In the genomic region with DNA sequence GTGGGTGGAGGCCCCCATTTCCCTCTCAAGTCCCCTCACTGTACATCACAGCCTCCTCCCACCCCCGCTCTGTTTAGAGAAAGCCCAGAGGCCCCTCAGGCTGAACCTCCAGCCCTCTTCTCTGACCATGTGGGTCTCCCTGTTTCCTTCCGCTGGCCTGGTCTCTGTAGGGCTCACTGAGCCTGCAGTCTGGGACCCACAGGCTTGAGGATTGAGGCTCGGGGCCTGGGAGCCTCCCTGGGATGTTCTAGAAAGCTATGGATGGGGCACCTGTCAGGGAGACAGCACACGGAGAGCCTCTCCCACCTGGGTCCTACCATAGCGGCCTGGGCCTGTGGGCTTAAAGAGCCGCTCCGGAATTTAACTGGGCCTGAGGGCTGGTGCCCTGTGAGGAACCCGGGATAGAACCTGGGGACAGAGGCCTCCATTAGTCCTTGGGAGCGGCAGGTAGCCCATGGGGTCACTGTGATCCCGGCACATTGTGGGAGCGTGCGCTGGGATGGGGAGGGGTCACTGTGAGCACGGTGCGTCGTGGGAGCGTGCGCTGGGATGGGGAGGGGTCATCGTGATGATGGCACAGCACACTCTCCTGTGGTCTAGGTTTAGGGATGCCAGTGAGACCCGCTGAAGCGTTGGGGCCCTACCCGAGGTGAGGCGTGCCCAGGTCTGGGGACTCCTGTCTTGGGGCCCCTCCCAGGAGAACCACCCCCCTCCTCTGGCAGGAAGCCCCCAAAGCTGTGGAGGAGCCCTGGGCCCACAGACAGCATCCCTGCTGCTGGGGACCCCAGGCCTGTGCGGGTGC, we compare ENCODE assay signal across 22 cellular contexts.
"Had no signal": no experiment of that assay in that cellular context is flagged by ENCODE, and none has a peak within 500 bp of the region (broad histone marks: within the 10 kb centered on the region; RNA-seq: fewer than 3 reads in every experiment).

No MANE protein-coding gene starts in this region.

- H3K4me2 ChIP-seq: neural progenitor cell had no signal

- H2AFZ ChIP-seq: neural progenitor cell had no signal

- H3K36me3 ChIP-seq: cardiac muscle cell, heart left ventricle, left lung, neural progenitor cell, ovary, right lobe of liver, thoracic aorta, upper lobe of left lung had no signal

- ATAC-seq: body of pancreas; heart left ventricle; left lung; naive thymus-derived CD8-positive, alpha-beta T cell; right lobe of liver; T-cell had no signal

- FAIRE-seq: endometrium, kidney, small intestine, TTC549 had no signal

- H3K4me3 ChIP-seq: body of pancreas, cardiac muscle cell, heart left ventricle, left lung, neural progenitor cell, ovary, right lobe of liver, thoracic aorta, upper lobe of left lung had no signal

- H3K9ac ChIP-seq: neural progenitor cell had no signal

- H3K27ac ChIP-seq: body of pancreas, cardiac muscle cell, heart left ventricle, left lung, neural progenitor cell, ovary, right lobe of liver, thoracic aorta, upper lobe of left lung had no signal

- H3K9me3 ChIP-seq: body of pancreas, heart left ventricle, left lung, ovary, right lobe of liver, thoracic aorta, upper lobe of left lung had no signal

- H3K4me1 ChIP-seq: right lobe of liver had no signal

- H3K27me3 ChIP-seq: body of pancreas, cardiac muscle cell, neural progenitor cell, ovary, right lobe of liver, upper lobe of left lung had no signal

- DNase-seq: activated CD4-positive, alpha-beta memory T cell treated with anti-CD3 and anti-CD28 coated beads for 36 hours; activated CD4-positive, alpha-beta T cell treated with anti-CD3 and anti-CD28 coated beads for 1 hour; activated T-cell treated with anti-CD3 and anti-CD28 coated beads for 4 hours; anterior cingulate cortex; effector CD4-positive, alpha-beta T cell; kidney; small intestine; stimulated activated CD4-positive, alpha-beta T cell treated with anti-CD3 and anti-CD28 coated beads, Interleukin-15, amount 100 ng/mL, for 24 hours; stimulated activated naive CD4-positive, alpha-beta T cell; T-cell had no signal
